In the genomic region with DNA sequence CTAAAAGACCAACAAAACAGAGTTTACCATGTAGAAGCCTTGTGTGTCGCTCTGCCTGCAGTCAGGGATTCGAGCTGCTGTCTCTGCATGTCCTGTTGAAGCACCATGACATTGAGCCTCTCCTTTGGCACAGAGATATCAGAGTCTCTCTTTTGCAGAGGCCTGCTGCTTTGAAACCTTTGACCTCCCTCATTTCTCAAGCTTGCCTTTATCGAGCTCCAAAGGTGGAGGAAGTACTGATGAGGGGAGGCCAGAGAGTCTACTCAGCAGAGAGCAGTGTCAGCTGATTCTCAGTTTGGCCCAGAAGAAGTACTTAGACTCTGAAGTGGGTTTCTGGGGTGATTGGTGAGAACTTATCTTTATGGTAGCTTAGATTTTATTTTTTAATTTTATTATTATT, we compare ENCODE assay signal across 17 cellular contexts.
"Had no signal": no experiment of that assay in that cellular context is flagged by ENCODE, and none has a peak within 500 bp of the region (broad histone marks: within the 10 kb centered on the region; RNA-seq: fewer than 3 reads in every experiment).

No MANE protein-coding gene starts in this region.

- H3K36me3 ChIP-seq: left lung, pancreas, transverse colon had no signal

- FAIRE-seq: islet of Langerhans, pancreas had no signal

- ATAC-seq: naive thymus-derived CD8-positive, alpha-beta T cell; pancreas; stimulated activated effector memory CD8-positive, alpha-beta T cell treated with anti-CD3 and anti-CD28 coated beads, Interleukin-12 subunit alpha, Interleukin-12 subunit beta, amount 100 ng/mL, for 72 hours had no signal

- H3K9me3 ChIP-seq: left lung, pancreas, transverse colon had no signal

- DNase-seq: cortex of kidney; dorsolateral prefrontal cortex; effector CD8-positive, alpha-beta T cell; foreskin melanocyte; head of caudate nucleus; hippocampal formation; kidney glomerular epithelial cell; left lung; naive thymus-derived CD8-positive, alpha-beta T cell; occipital lobe; pancreas; right cardiac atrium; stimulated activated CD4-positive, alpha-beta T cell treated with anti-CD3 and anti-CD28 coated beads, Interleukin-4, amount 100 ng/mL, for 1 hour; stimulated activated CD8-positive, alpha-beta memory T cell treated with anti-CD3 and anti-CD28 coated beads, Interleukin-4, amount 100 ng/mL, for 48 hours; transverse colon had no signal

- H3K27ac ChIP-seq: dorsolateral prefrontal cortex, left lung, pancreas, transverse colon had no signal

- H3K4me3 ChIP-seq: dorsolateral prefrontal cortex, left lung, pancreas, transverse colon had no signal

- H3K27me3 ChIP-seq: dorsolateral prefrontal cortex, left lung, pancreas, transverse colon had no signal
